39 cellular contexts compared by ENCODE assay signal in the genomic region with DNA sequence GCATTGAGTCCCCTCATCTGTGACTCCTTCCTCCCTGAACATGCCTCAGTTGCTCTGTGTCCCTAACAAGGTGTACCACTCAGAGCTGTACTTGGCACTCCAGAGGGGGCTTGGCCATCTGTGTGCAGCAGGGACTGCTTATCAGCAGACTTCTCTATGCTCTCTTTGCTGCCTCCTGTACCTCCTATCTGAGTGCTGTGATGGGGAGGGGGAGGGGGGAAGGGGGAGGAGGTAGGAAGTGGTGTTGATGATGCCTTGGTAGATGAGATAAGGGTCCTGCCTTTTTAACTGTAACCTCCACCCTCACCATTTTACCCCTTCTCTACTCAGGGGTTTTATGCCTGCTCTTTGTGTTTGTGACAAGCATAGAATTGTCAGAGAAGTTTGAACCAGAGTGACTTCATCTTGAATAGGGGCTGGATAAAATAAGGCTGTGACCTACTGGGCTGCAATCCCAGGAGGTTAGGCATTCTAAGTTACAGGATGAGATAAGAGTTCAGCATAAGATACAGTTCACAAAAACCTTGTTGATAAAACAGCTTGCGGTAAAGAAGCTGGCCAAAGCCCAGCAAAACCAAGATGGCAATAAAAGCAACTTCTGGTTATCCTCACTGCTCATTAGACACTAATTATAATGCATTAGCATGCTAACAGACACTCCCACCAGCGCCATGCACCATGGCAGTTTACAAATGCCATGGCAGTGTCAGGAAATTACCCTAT. TPM values are rescaled to one million over a fixed set of nuclear protein-coding genes. Genes with fewer than 3 reads are reported as not detected.
"Had no signal": no experiment of that assay in that cellular context is flagged by ENCODE, and none has a peak within 500 bp of the region (broad histone marks: within the 10 kb centered on the region; RNA-seq: fewer than 3 reads in every experiment).

No MANE protein-coding gene starts in this region.

- H3K4me1 Mint-ChIP-seq: activated CD4-positive, alpha-beta T cell treated with anti-CD3 and anti-CD28 coated beads, Interleukin-2, amount 10 ng/mL, durations not matched to agents 24 days and 14 days; activated naive CD4-positive, alpha-beta T cell treated with anti-CD3 and anti-CD28 coated beads, Interleukin-2, amount 10 ng/mL, durations not matched to agents 7 days and 5 days; nephron; stimulated activated effector memory CD8-positive, alpha-beta T cell treated with anti-CD3 and anti-CD28 coated beads, Interleukin-12 subunit alpha, Interleukin-12 subunit beta, amount 100 ng/mL, for 72 hours had no signal

- FAIRE-seq: endothelial cell of umbilical vein had no signal

- H3K27ac Mint-ChIP-seq: activated CD4-positive, alpha-beta memory T cell treated with anti-CD3 and anti-CD28 coated beads for 36 hours; activated CD4-positive, alpha-beta T cell treated with anti-CD3 and anti-CD28 coated beads, Interleukin-2, amount 10 ng/mL, durations not matched to agents 24 days and 14 days; activated naive CD4-positive, alpha-beta T cell treated with anti-CD3 and anti-CD28 coated beads, Interleukin-2, amount 10 ng/mL, durations not matched to agents 7 days and 5 days; activated naive CD8-positive, alpha-beta T cell treated with anti-CD3 and anti-CD28 coated beads, Interleukin-2, amount 10 ng/mL, durations not matched to agents 7 days and 5 days; activated T-helper 1 cell treated with anti-CD3 and anti-CD28 coated beads, Interleukin-12 subunit alpha, Interleukin-12 subunit beta, Interleukin-2, Interleukin-4 antibody, amounts not matched to agents 30 ng/mL and 10 ng/mL and 1 ng/mL, durations not matched to agents 14 hours and 24 hours and 36 hours; effector memory CD8-positive, alpha-beta T cell; nephron; stimulated activated effector memory CD8-positive, alpha-beta T cell treated with anti-CD3 and anti-CD28 coated beads, Interleukin-12 subunit alpha, Interleukin-12 subunit beta, amount 100 ng/mL, for 72 hours; stimulated activated naive CD8-positive, alpha-beta T cell treated with anti-CD3 and anti-CD28 coated beads, Interleukin-15, Interleukin-2, amounts not matched to agents 100 ng/mL and 50 ng/mL, for 24 hours; type B pancreatic cell had no signal

- H3K9me3 ChIP-seq: ascending aorta, heart left ventricle, left lung, lower lobe of right lung, mucosa of descending colon, ovary, prostate gland, uterus had no signal

- ATAC-seq: effector memory CD8-positive, alpha-beta T cell; foreskin keratinocyte; heart left ventricle; left lung; lower lobe of right lung; mucosa of descending colon; sciatic nerve; stimulated activated effector memory CD8-positive, alpha-beta T cell treated with anti-CD3 and anti-CD28 coated beads, Interleukin-12 subunit alpha, Interleukin-12 subunit beta, amount 100 ng/mL, for 72 hours had no signal

- H3K27ac ChIP-seq: ascending aorta, brain microvascular endothelial cell, foreskin keratinocyte, heart left ventricle, left lung, lower lobe of right lung, ovary, prostate gland, skin epidermis, uterus had no signal

- H3K9me3 Mint-ChIP-seq: activated CD4-positive, alpha-beta memory T cell treated with anti-CD3 and anti-CD28 coated beads for 36 hours; activated CD4-positive, alpha-beta T cell treated with anti-CD3 and anti-CD28 coated beads, Interleukin-2, amount 10 ng/mL, durations not matched to agents 24 days and 14 days; activated naive CD4-positive, alpha-beta T cell treated with anti-CD3 and anti-CD28 coated beads, Interleukin-2, amount 10 ng/mL, durations not matched to agents 7 days and 5 days; activated naive CD8-positive, alpha-beta T cell treated with anti-CD3 and anti-CD28 coated beads, Interleukin-2, amount 10 ng/mL, durations not matched to agents 7 days and 5 days; activated T-helper 1 cell treated with anti-CD3 and anti-CD28 coated beads, Interleukin-12 subunit alpha, Interleukin-12 subunit beta, Interleukin-2, Interleukin-4 antibody, amounts not matched to agents 30 ng/mL and 10 ng/mL and 1 ng/mL, durations not matched to agents 14 hours and 24 hours and 36 hours; effector memory CD8-positive, alpha-beta T cell; nephron; stimulated activated effector memory CD8-positive, alpha-beta T cell treated with anti-CD3 and anti-CD28 coated beads, Interleukin-12 subunit alpha, Interleukin-12 subunit beta, amount 100 ng/mL, for 72 hours; stimulated activated naive CD8-positive, alpha-beta T cell treated with anti-CD3 and anti-CD28 coated beads, Interleukin-15, Interleukin-2, amounts not matched to agents 100 ng/mL and 50 ng/mL, for 24 hours; type B pancreatic cell had no signal

- H3K36me3 ChIP-seq: ascending aorta, brain microvascular endothelial cell, heart left ventricle, left lung, lower lobe of right lung, ovary, prostate gland, uterus had no signal

- DNase-seq: activated CD4-positive, alpha-beta memory T cell treated with anti-CD3 and anti-CD28 coated beads for 36 hours; activated CD4-positive, alpha-beta T cell treated with anti-CD3 and anti-CD28 coated beads, Interleukin-2, amount 10 ng/mL, durations not matched to agents 24 days and 14 days; activated CD4-positive, CD25-positive, alpha-beta regulatory T cell treated with anti-CD3 and anti-CD28 coated beads, Interleukin-2, amount 50 U/mL, for 72 hours; activated CD8-positive, alpha-beta memory T cell treated with anti-CD3 and anti-CD28 coated beads, Interleukin-2, amount 50 U/mL, for 4 hours; activated effector memory CD4-positive, alpha-beta T cell treated with anti-CD3 and anti-CD28 coated beads, Interleukin-2, amount 50 U/mL, for 16 hours; activated naive CD4-positive, alpha-beta T cell treated with anti-CD3 and anti-CD28 coated beads, Interleukin-2, amount 10 ng/mL, durations not matched to agents 7 days and 5 days; activated naive CD8-positive, alpha-beta T cell treated with anti-CD3 and anti-CD28 coated beads, Interleukin-2, amount 10 ng/mL, durations not matched to agents 7 days and 5 days; activated T-cell treated with anti-CD3 and anti-CD28 coated beads, Interleukin-2, amount 50 U/mL, for 1 hour; brain microvascular endothelial cell; caudate nucleus; cortex of kidney; effector memory CD8-positive, alpha-beta T cell; foreskin keratinocyte; heart left ventricle; kidney glomerular epithelial cell; left lung; lower lobe of right lung; mesenchymal stem cell; mucosa of descending colon; ovary; retina; stimulated activated CD4-positive, alpha-beta T cell treated with anti-CD3 and anti-CD28 coated beads, Interleukin-12 subunit alpha, Interleukin-12 subunit beta, amount 100 ng/mL, for 4 hours; stimulated activated CD4-positive, alpha-beta T cell treated with anti-CD3 and anti-CD28 coated beads, Interleukin-4, amount 100 ng/mL, for 24 hours; uterus had no signal

- H3K27me3 ChIP-seq: ascending aorta, brain microvascular endothelial cell, foreskin keratinocyte, ovary, uterus had no signal

- H3K4me3 ChIP-seq: ascending aorta, heart left ventricle, left lung, lower lobe of right lung, mucosa of descending colon, ovary, prostate gland, skin epidermis, uterus had no signal

- H3K4me3 Mint-ChIP-seq: activated CD4-positive, alpha-beta memory T cell treated with anti-CD3 and anti-CD28 coated beads for 36 hours; activated CD4-positive, alpha-beta T cell treated with anti-CD3 and anti-CD28 coated beads, Interleukin-2, amount 10 ng/mL, durations not matched to agents 24 days and 14 days; activated naive CD4-positive, alpha-beta T cell treated with anti-CD3 and anti-CD28 coated beads, Interleukin-2, amount 10 ng/mL, durations not matched to agents 7 days and 5 days; activated naive CD8-positive, alpha-beta T cell treated with anti-CD3 and anti-CD28 coated beads, Interleukin-2, amount 10 ng/mL, durations not matched to agents 7 days and 5 days; activated T-helper 1 cell treated with anti-CD3 and anti-CD28 coated beads, Interleukin-12 subunit alpha, Interleukin-12 subunit beta, Interleukin-2, Interleukin-4 antibody, amounts not matched to agents 30 ng/mL and 10 ng/mL and 1 ng/mL, durations not matched to agents 14 hours and 24 hours and 36 hours; effector memory CD8-positive, alpha-beta T cell; nephron; stimulated activated effector memory CD8-positive, alpha-beta T cell treated with anti-CD3 and anti-CD28 coated beads, Interleukin-12 subunit alpha, Interleukin-12 subunit beta, amount 100 ng/mL, for 72 hours; stimulated activated naive CD8-positive, alpha-beta T cell treated with anti-CD3 and anti-CD28 coated beads, Interleukin-15, Interleukin-2, amounts not matched to agents 100 ng/mL and 50 ng/mL, for 24 hours; type B pancreatic cell had no signal

- H3K4me1 ChIP-seq: ascending aorta, foreskin keratinocyte, heart left ventricle, left lung, lower lobe of right lung, prostate gland, uterus had no signal

- H3K36me3 Mint-ChIP-seq: activated CD4-positive, alpha-beta memory T cell treated with anti-CD3 and anti-CD28 coated beads for 36 hours; activated naive CD4-positive, alpha-beta T cell treated with anti-CD3 and anti-CD28 coated beads, Interleukin-2, amount 10 ng/mL, durations not matched to agents 7 days and 5 days; activated naive CD8-positive, alpha-beta T cell treated with anti-CD3 and anti-CD28 coated beads, Interleukin-2, amount 10 ng/mL, durations not matched to agents 7 days and 5 days; stimulated activated effector memory CD8-positive, alpha-beta T cell treated with anti-CD3 and anti-CD28 coated beads, Interleukin-12 subunit alpha, Interleukin-12 subunit beta, amount 100 ng/mL, for 72 hours; type B pancreatic cell had no signal

RNA-seq across cellular contexts. Expression of a gene that starts 13.2 kb away (rescaled TPM):
- total RNA-seq: activated CD4-positive, alpha-beta memory T cell treated with anti-CD3 and anti-CD28 coated beads for 36 hours; activated CD4-positive, alpha-beta T cell treated with anti-CD3 and anti-CD28 coated beads, Interleukin-2, amount 10 ng/mL, durations not matched to agents 24 days and 14 days; activated CD8-positive, alpha-beta memory T cell treated with anti-CD3 and anti-CD28 coated beads for 36 hours; activated naive CD8-positive, alpha-beta T cell treated with anti-CD3 and anti-CD28 coated beads, Interleukin-2, amount 10 ng/mL, durations not matched to agents 7 days and 5 days; activated T-helper 1 cell treated with anti-CD3 and anti-CD28 coated beads, Interleukin-12 subunit alpha, Interleukin-12 subunit beta, Interleukin-2, Interleukin-4 antibody, amounts not matched to agents 30 ng/mL and 10 ng/mL and 1 ng/mL, durations not matched to agents 14 hours and 24 hours and 36 hours; ascending aorta; chondrocyte; endothelial cell of umbilical vein; foreskin keratinocyte; heart left ventricle; left lung; lower lobe of right lung; myocyte; ovary; subcutaneous adipose tissue had no signal
- polyA plus RNA-seq: endothelial cell of umbilical vein, esophagus, foreskin keratinocyte, heart left ventricle had no signal
